16 cellular contexts compared by ENCODE assay signal in the genomic region with DNA sequence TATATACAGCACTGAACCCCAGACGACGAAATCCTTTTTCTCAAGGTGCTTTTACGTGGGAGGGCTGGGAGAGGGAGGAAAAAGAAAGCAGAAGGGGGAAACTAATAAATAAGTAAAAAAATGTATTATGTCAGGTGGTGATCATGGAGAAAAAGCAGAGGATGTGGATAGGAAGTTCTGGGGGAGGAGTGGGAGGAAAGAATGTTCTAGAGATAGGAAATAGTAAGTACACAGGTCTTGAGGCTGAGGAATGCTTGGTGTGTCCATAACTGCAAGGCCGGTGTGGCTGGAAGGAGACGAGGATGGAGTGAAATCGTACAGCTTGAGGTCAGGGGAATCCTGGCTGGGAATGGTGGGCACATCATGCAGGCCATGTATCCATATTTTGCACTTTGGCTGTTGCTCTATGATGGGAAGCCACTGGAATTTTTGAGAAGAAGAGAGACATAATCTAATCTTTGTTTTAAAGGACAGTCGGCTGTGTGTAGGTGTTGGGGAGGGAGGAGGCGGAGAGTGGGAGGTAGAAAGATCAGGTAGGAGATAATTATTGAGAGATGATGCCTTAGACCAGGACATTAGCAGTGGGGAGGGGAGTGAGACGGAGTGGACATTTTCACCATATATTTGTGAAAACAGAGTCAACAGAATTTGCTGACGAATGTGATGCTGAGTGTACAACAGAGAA. TPM values are rescaled to one million over a fixed set of nuclear protein-coding genes. Genes with fewer than 3 reads are reported as not detected.
DNase-seq lines count a peak whose midpoint lies in the region; ATAC-seq and TF ChIP-seq lines count a peak whose summit lies in the region.
"Had no signal": no experiment of that assay in that cellular context is flagged by ENCODE, and none has a peak within 500 bp of the region (broad histone marks: within the 10 kb centered on the region; RNA-seq: fewer than 3 reads in every experiment).

No MANE protein-coding gene starts in this region.

- no peaks in the 10 kb centered on the region for H3K27me3 ChIP-seq in uterus
- H3K27me3 ChIP-seq in Karpas-422 (ENCODE audit: low read length), result no peaks in the 10 kb centered on the region
- H3K27me3 ChIP-seq: heart left ventricle, ovary had no signal

- H3K4me1 ChIP-seq in uterus, result no peaks in the 10 kb centered on the region
- H3K4me1 ChIP-seq in Karpas-422 (ENCODE audit: low read length), result peaks cover 12% of the 10 kb centered on the region
- H3K4me1 ChIP-seq: colonic mucosa had no signal

- no peak for DNase-seq in activated naive CD4-positive, alpha-beta T cell treated with anti-CD3 and anti-CD28 coated beads, Interleukin-2, amount 50 U/mL, for 16 hours
- DNase-seq in activated T-helper 2 cell treated with anti-CD3 and anti-CD28 coated beads, Interferon-gamma antibody, Interleukin-2, Interleukin-4, amounts not matched to agents 10 μg/mL and 5 μg/mL and 100 μg/mL, durations not matched to agents 14 hours and 24 hours and 36 hours (ENCODE audit: low spot score), result no peak
- DNase-seq in memory B cell (ENCODE audit: low spot score in 2 of 2), result no peak
- DNase-seq in uterus, result no peak
- DNase-seq in NCI-H69 (lab: John Stamatoyannopoulos, UW), result no peak
- DNase-seq in Karpas-422, result no peak
- DNase-seq: colonic mucosa; COR-L47; heart left ventricle; kidney; NCI-H2171 treated with DMSO at 0.1 percent for 48 hours; ovary; stimulated activated CD4-positive, alpha-beta T cell treated with anti-CD3 and anti-CD28 coated beads, Interleukin-4, amount 100 ng/mL, for 4 hours had no signal

- no peak overlapping the region for H3K4me2 ChIP-seq in Karpas-422 (ENCODE audit: low read depth, low read length, poor library complexity, severe bottlenecking)

- no peaks in the 10 kb centered on the region for H3K27me3 Mint-ChIP-seq in activated naive CD4-positive, alpha-beta T cell treated with anti-CD3 and anti-CD28 coated beads, Interleukin-2, amount 50 U/mL, for 24 hours
- peaks cover 42% of the 10 kb centered on the region for H3K27me3 Mint-ChIP-seq in activated T-helper 2 cell treated with anti-CD3 and anti-CD28 coated beads, Interferon-gamma antibody, Interleukin-2, Interleukin-4, amounts not matched to agents 10 μg/mL and 5 μg/mL and 100 μg/mL, durations not matched to agents 14 hours and 24 hours and 36 hours (ENCODE audit: low read depth)
- no peaks in the 10 kb centered on the region for H3K27me3 Mint-ChIP-seq in memory B cell

- H3K4me3 Mint-ChIP-seq in activated naive CD4-positive, alpha-beta T cell treated with anti-CD3 and anti-CD28 coated beads, Interleukin-2, amount 50 U/mL, for 24 hours, result peak overlapping the region; percentile 83
- peak overlapping the region; percentile 55 for H3K4me3 Mint-ChIP-seq in activated T-helper 2 cell treated with anti-CD3 and anti-CD28 coated beads, Interferon-gamma antibody, Interleukin-2, Interleukin-4, amounts not matched to agents 10 μg/mL and 5 μg/mL and 100 μg/mL, durations not matched to agents 14 hours and 24 hours and 36 hours (ENCODE audit: low read depth)
- H3K4me3 Mint-ChIP-seq in memory B cell, result peak overlapping the region; percentile 19

- H3K27ac Mint-ChIP-seq in activated naive CD4-positive, alpha-beta T cell treated with anti-CD3 and anti-CD28 coated beads, Interleukin-2, amount 50 U/mL, for 24 hours, result no peak overlapping the region
- peak overlapping the region; percentile 1 for H3K27ac Mint-ChIP-seq in activated T-helper 2 cell treated with anti-CD3 and anti-CD28 coated beads, Interferon-gamma antibody, Interleukin-2, Interleukin-4, amounts not matched to agents 10 μg/mL and 5 μg/mL and 100 μg/mL, durations not matched to agents 14 hours and 24 hours and 36 hours
- H3K27ac Mint-ChIP-seq in memory B cell, result no peak overlapping the region

- no peak overlapping the region for H3K4me3 ChIP-seq in uterus
- no peak overlapping the region for H3K4me3 ChIP-seq in Karpas-422 (ENCODE audit: low read length)
- H3K4me3 ChIP-seq: colonic mucosa had no signal

- intact Hi-C loops in activated T-helper 2 cell treated with anti-CD3 and anti-CD28 coated beads, Interferon-gamma antibody, Interleukin-2, Interleukin-4, amounts not matched to agents 10 μg/mL and 5 μg/mL and 100 μg/mL, durations not matched to agents 14 hours and 24 hours and 36 hours (cut with micrococcal nuclease), result loop anchor here (5.0 to 10.0 kb wide), 3 partner anchors 234 to 746 kb away; partner anchors contain the start of genes NR1D2 and UBE2E1
- intact Hi-C loops in uterus (cut with DNase I; ENCODE audit: low total_unique reads), result no loop called here

- H3K36me3 Mint-ChIP-seq in activated naive CD4-positive, alpha-beta T cell treated with anti-CD3 and anti-CD28 coated beads, Interleukin-2, amount 50 U/mL, for 24 hours, result no peaks in the 10 kb centered on the region
- no peaks in the 10 kb centered on the region for H3K36me3 Mint-ChIP-seq in activated T-helper 2 cell treated with anti-CD3 and anti-CD28 coated beads, Interferon-gamma antibody, Interleukin-2, Interleukin-4, amounts not matched to agents 10 μg/mL and 5 μg/mL and 100 μg/mL, durations not matched to agents 14 hours and 24 hours and 36 hours (ENCODE audit: low read depth)
- peaks cover 5% of the 10 kb centered on the region for H3K36me3 Mint-ChIP-seq in memory B cell

- no peak for TF ChIP-seq POLR2A in uterus (IDR thresholded peaks at IDR 0.05)

- no peak for TF ChIP-seq CTCF in uterus (IDR thresholded peaks at IDR 0.05)

- H3K36me3 ChIP-seq in uterus (no peaks in the 10 kb centered on the region), Karpas-422 (ENCODE audit: insufficient read depth, low read length) (no peaks in the 10 kb centered on the region)
- H3K36me3 ChIP-seq: colonic mucosa, heart left ventricle, ovary had no signal

- H3K9me2 ChIP-seq in Karpas-422 (replicated peaks; ENCODE audit: insufficient read depth, low read length), result no peaks in the 10 kb centered on the region

- H3K27ac ChIP-seq in uterus, result peak overlapping the region; percentile 8 to 90
- H3K27ac ChIP-seq in Karpas-422 (ENCODE audit: low read length), result no peak overlapping the region
- H3K27ac ChIP-seq: colonic mucosa had no signal

- peaks cover 36% of the 10 kb centered on the region for H3K4me1 Mint-ChIP-seq in activated naive CD4-positive, alpha-beta T cell treated with anti-CD3 and anti-CD28 coated beads, Interleukin-2, amount 50 U/mL, for 24 hours
- peaks cover 19% of the 10 kb centered on the region for H3K4me1 Mint-ChIP-seq in activated T-helper 2 cell treated with anti-CD3 and anti-CD28 coated beads, Interferon-gamma antibody, Interleukin-2, Interleukin-4, amounts not matched to agents 10 μg/mL and 5 μg/mL and 100 μg/mL, durations not matched to agents 14 hours and 24 hours and 36 hours (ENCODE audit: low read depth)
- peaks cover 23% of the 10 kb centered on the region for H3K4me1 Mint-ChIP-seq in memory B cell

- no peak for ATAC-seq in memory B cell (ENCODE audit: low read depth)
- ATAC-seq in GM19397 (IDR thresholded peaks at IDR 0.05; ENCODE audit: unreplicated experiment), result no peak
- ATAC-seq: HCT116 had no signal

- H3K9me3 ChIP-seq in uterus (no peaks in the 10 kb centered on the region), Karpas-422 (ENCODE audit: low read length) (no peaks in the 10 kb centered on the region)
- H3K9me3 ChIP-seq: colonic mucosa, heart left ventricle, ovary had no signal

- H3K9ac ChIP-seq in Karpas-422 (ENCODE audit: low read length), result no peak overlapping the region

- H2AFZ ChIP-seq in Karpas-422 (ENCODE audit: low read length), result no peak overlapping the region

- no peaks in the 10 kb centered on the region for H3K79me2 ChIP-seq in Karpas-422 (ENCODE audit: low read length)

- H4K20me1 ChIP-seq in Karpas-422 (ENCODE audit: insufficient read depth, low read depth, low read length), result peaks cover 8% of the 10 kb centered on the region; the same call in 1 of the 2 replicates

- no peaks in the 10 kb centered on the region for H3K9me3 Mint-ChIP-seq in activated naive CD4-positive, alpha-beta T cell treated with anti-CD3 and anti-CD28 coated beads, Interleukin-2, amount 50 U/mL, for 24 hours
- H3K9me3 Mint-ChIP-seq in activated T-helper 2 cell treated with anti-CD3 and anti-CD28 coated beads, Interferon-gamma antibody, Interleukin-2, Interleukin-4, amounts not matched to agents 10 μg/mL and 5 μg/mL and 100 μg/mL, durations not matched to agents 14 hours and 24 hours and 36 hours, result no peaks in the 10 kb centered on the region
- no peaks in the 10 kb centered on the region for H3K9me3 Mint-ChIP-seq in memory B cell

RNA-seq across cellular contexts. Expression of gene UBE2E2, which starts 1.8 kb away (rescaled TPM):
- total RNA-seq in activated T-helper 2 cell treated with anti-CD3 and anti-CD28 coated beads, Interferon-gamma antibody, Interleukin-2, Interleukin-4, amounts not matched to agents 10 μg/mL and 5 μg/mL and 100 μg/mL, durations not matched to agents 14 hours and 24 hours and 36 hours, result 6.3 and 7.5 TPM in 2 replicates
- total RNA-seq in uterus, result 10 to 100 TPM in 2 of 4 donors, 1 to 10 TPM in 2; 3.1 to 58.5 (median 25.0) TPM
- total RNA-seq in Karpas-422 (2014; rRNA removed; shearing (Covaris generic); ENCODE audit: low replicate concordance), result 10.1 and 14.7 TPM in 2 replicates

Comparison
In these comparisons a context has a peak if more than half of its experiments do, and no peak if none do; other contexts are left out.
1. H3K4me3 Mint-ChIP-seq: peak in every context shown above with its lines; median percentile 83 in activated naive CD4-positive, alpha-beta T cell treated with anti-CD3 and anti-CD28 coated beads, Interleukin-2, amount 50 U/mL, for 24 hours; 55 in activated T-helper 2 cell treated with anti-CD3 and anti-CD28 coated beads, Interferon-gamma antibody, Interleukin-2, Interleukin-4, amounts not matched to agents 10 μg/mL and 5 μg/mL and 100 μg/mL, durations not matched to agents 14 hours and 24 hours and 36 hours; 19 in memory B cell.